In genomic region chr3:170811928-170812591, GRCh38 we compare ENCODE assay signal across 8 cellular contexts. TPM values are rescaled to one million over a fixed set of nuclear protein-coding genes. Genes with fewer than 3 reads are reported as not detected.
DNase-seq lines count a peak whose midpoint lies in the region.

No MANE protein-coding gene starts in this region.

- H3K36me3 Mint-ChIP-seq in activated CD4-positive, alpha-beta memory T cell treated with anti-CD3 and anti-CD28 coated beads for 36 hours = no peaks in the 10 kb centered on the region

- peak overlapping the region in 1 of 2 experiments; percentile 7 for H3K4ac ChIP-seq in mesenchymal stem cell (ENCODE audit: low read depth in 1 of 2, low read length in 2 of 2)

- H2AK5ac ChIP-seq in mesenchymal stem cell (ENCODE audit: low read length, severe bottlenecking) = no peak overlapping the region

- H3K79me1 ChIP-seq in mesenchymal stem cell (replicated peaks; ENCODE audit: low read length, poor library complexity, severe bottlenecking) = no peaks in the 10 kb centered on the region

- no peaks in the 10 kb centered on the region for H3K9me3 ChIP-seq in mesenchymal stem cell (ENCODE audit: control insufficient read depth, low read length)

- CTCF ChIA-PET in activated CD4-positive, alpha-beta memory T cell treated with anti-CD3 and anti-CD28 coated beads for 36 hours (lab: Charles Lee) = interaction anchor here (0.7 to 9.4 kb wide), 56 partner anchors 9 to 944 kb away, joined by 3 to 226 read pairs (median 4); partner anchors contain the start of gene RPL22L1

- H4K8ac ChIP-seq in mesenchymal stem cell (ENCODE audit: low read length) = no peak overlapping the region

- H4K91ac ChIP-seq in mesenchymal stem cell (ENCODE audit: low read length) = no peak overlapping the region

- H3K4me3 ChIP-seq in mesenchymal stem cell (ENCODE audit: insufficient read depth in 1 of 2, low read depth in 1 of 2, low read length in 2 of 2) = no peak overlapping the region

- H3K4me2 ChIP-seq in mesenchymal stem cell (ENCODE audit: low read length, poor library complexity, severe bottlenecking) = no peak overlapping the region

- H3K4me1 ChIP-seq in mesenchymal stem cell (ENCODE audit: control insufficient read depth, insufficient read depth, low read depth, low read length) = peaks cover 9% of the 10 kb centered on the region

- H3K4me1 Mint-ChIP-seq in activated CD4-positive, alpha-beta memory T cell treated with anti-CD3 and anti-CD28 coated beads for 36 hours (ENCODE audit: low read depth) = peaks cover 4% of the 10 kb centered on the region

- peak overlapping the region; percentile 19 to 46 for H3K18ac ChIP-seq in mesenchymal stem cell (ENCODE audit: low read depth in 1 of 2, low read length in 2 of 2)

- no peak overlapping the region for H3K23ac ChIP-seq in mesenchymal stem cell (ENCODE audit: low read length in 2 of 2)

- peak overlapping the region in 1 of 2 experiments; percentile 87 for H3K14ac ChIP-seq in mesenchymal stem cell (ENCODE audit: low read length in 2 of 2)

- H3K27ac Mint-ChIP-seq in activated CD4-positive, alpha-beta memory T cell treated with anti-CD3 and anti-CD28 coated beads for 36 hours = no peak overlapping the region

- no peak overlapping the region for H3K4me3 Mint-ChIP-seq in activated CD4-positive, alpha-beta memory T cell treated with anti-CD3 and anti-CD28 coated beads for 36 hours

- H2BK15ac ChIP-seq in mesenchymal stem cell (ENCODE audit: low read depth, poor library complexity, severe bottlenecking) = no peak overlapping the region

- no peaks in the 10 kb centered on the region for H3K36me3 ChIP-seq in mesenchymal stem cell (ENCODE audit: control insufficient read depth in 1 of 2, insufficient read depth in 2 of 2, low read depth in 1 of 2, low read length in 2 of 2)

- peak; percentile 86 for DNase-seq in AG20443 (ENCODE audit: low spot score)
- peak; percentile 56 for DNase-seq in GM19238 (ENCODE audit: insufficient read length, low spot score)
- peak; percentile 79 for DNase-seq in HK-2 (ENCODE audit: unreplicated experiment)
- DNase-seq in NCI-H82 (lab: John Stamatoyannopoulos, UW) = peak; percentile 95
- peak; percentile 75 for DNase-seq in activated CD4-positive, alpha-beta memory T cell treated with anti-CD3 and anti-CD28 coated beads for 36 hours
- peak; percentile 19 for DNase-seq in effector CD8-positive, alpha-beta T cell (lab: John Stamatoyannopoulos, UW)
- peak; percentile 87 for DNase-seq in mesenchymal stem cell
- peak; percentile 4 to 6 for DNase-seq in stimulated activated CD8-positive, alpha-beta memory T cell treated with anti-CD3 and anti-CD28 coated beads, Interleukin-2, amount 100 ng/mL, for 1 hour (ENCODE audit: low read depth in 2 of 2)

- H3K27me3 ChIP-seq in mesenchymal stem cell (ENCODE audit: control insufficient read depth in 1 of 2, insufficient read depth in 1 of 2, low read length in 2 of 2) = no peaks in the 10 kb centered on the region

- 53% methylated on average over 6 of the region's 8 CpGs for WGBS in mesenchymal stem cell

- intact Hi-C loops in activated CD4-positive, alpha-beta memory T cell treated with anti-CD3 and anti-CD28 coated beads for 36 hours (cut with micrococcal nuclease) = loop anchor here (1.0 to 10.0 kb wide), 5 partner anchors 120 to 949 kb away; partner anchors contain the start of gene PHC3

- H3K9ac ChIP-seq in mesenchymal stem cell (ENCODE audit: low read length) = peak overlapping the region; percentile 76

- no peaks in the 10 kb centered on the region for H3K27me3 Mint-ChIP-seq in activated CD4-positive, alpha-beta memory T cell treated with anti-CD3 and anti-CD28 coated beads for 36 hours

- no peak overlapping the region for H2BK120ac ChIP-seq in mesenchymal stem cell (ENCODE audit: low read depth, low read length)

- no peak overlapping the region for H3K27ac ChIP-seq in mesenchymal stem cell (ENCODE audit: low read length, poor library complexity, severe bottlenecking)

- no peaks in the 10 kb centered on the region for H3K9me3 Mint-ChIP-seq in activated CD4-positive, alpha-beta memory T cell treated with anti-CD3 and anti-CD28 coated beads for 36 hours

- POLR2A ChIA-PET in activated CD4-positive, alpha-beta memory T cell treated with anti-CD3 and anti-CD28 coated beads for 36 hours (lab: Charles Lee) = no interaction called here

- H2BK5ac ChIP-seq in mesenchymal stem cell (ENCODE audit: low read depth, low read length, poor library complexity, severe bottlenecking) = no peak overlapping the region

- H2AFZ ChIP-seq in mesenchymal stem cell (ENCODE audit: low read depth, low read length) = no peak overlapping the region

- H2BK12ac ChIP-seq in mesenchymal stem cell (ENCODE audit: low read length in 2 of 2) = peak overlapping the region in 1 of 2 experiments; percentile 51

RNA-seq across cellular contexts. Expression of gene RPL22L1, which starts 57.9 kb away (rescaled TPM):
- 100 to 1,000 TPM; 379 to 382 TPM for total RNA-seq in activated CD4-positive, alpha-beta memory T cell treated with anti-CD3 and anti-CD28 coated beads for 36 hours
- polyA plus RNA-seq in mesenchymal stem cell (2013, experiment 1 of 2) = 380 TPM
- polyA plus RNA-seq in mesenchymal stem cell (2013, experiment 2 of 2) = 394 TPM

Comparison
In these comparisons a context has a peak if more than half of its experiments do, and no peak if none do; other contexts are left out.
1. DNase-seq: peak in every context shown above with its lines; median percentile 95 in NCI-H82; 87 in mesenchymal stem cell; 86 in AG20443; 79 in HK-2; 75 in activated CD4-positive, alpha-beta memory T cell treated with anti-CD3 and anti-CD28 coated beads for 36 hours; 56 in GM19238; 19 in effector CD8-positive, alpha-beta T cell; 5 in stimulated activated CD8-positive, alpha-beta memory T cell treated with anti-CD3 and anti-CD28 coated beads, Interleukin-2, amount 100 ng/mL, for 1 hour.